In the genomic region with DNA sequence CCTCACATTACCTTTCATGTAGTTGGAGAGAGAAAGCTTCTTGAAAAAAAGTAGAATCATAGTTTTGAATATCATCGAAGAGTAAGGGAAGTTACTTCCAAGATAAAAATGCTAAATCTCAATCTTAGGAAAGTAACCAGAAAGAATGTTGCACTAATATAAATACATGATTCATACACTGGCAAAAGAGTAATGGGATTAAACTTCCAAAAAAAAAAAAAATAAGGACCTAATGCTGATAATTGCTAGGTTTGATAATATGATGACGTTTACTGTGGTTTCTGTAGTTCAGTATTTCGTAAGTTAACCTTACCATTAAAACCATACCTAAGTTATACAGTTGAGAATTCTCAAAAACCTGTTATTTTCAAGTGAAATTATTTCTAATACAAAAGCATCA, we compare ENCODE assay signal across 21 cellular contexts.
A peak's percentile ranks its signal among the peaks of the same experiment; 100 is the strongest.
DNase-seq lines count a peak whose midpoint lies in the region; FAIRE-seq and TF ChIP-seq lines count a peak whose summit lies in the region.
"Had no signal": no experiment of that assay in that cellular context is flagged by ENCODE, and none has a peak within 500 bp of the region (broad histone marks: within the 10 kb centered on the region; RNA-seq: fewer than 3 reads in every experiment).

No MANE protein-coding gene starts in this region.

- H3K27ac ChIP-seq in neural progenitor cell: no peak overlapping the region
- no peak overlapping the region for H3K27ac ChIP-seq in ovary
- H3K27ac ChIP-seq: BLaER1, RWPE1 had no signal

- no peaks in the 10 kb centered on the region for H3K36me3 Mint-ChIP-seq in neural progenitor cell

- H2AFZ ChIP-seq in neural progenitor cell (replicated peaks): no peak overlapping the region

- H3K9ac ChIP-seq in neural progenitor cell: no peak overlapping the region
- H3K9ac ChIP-seq: BLaER1 had no signal

- H4K20me1 ChIP-seq in neural progenitor cell (ENCODE audit: low read depth): no peaks in the 10 kb centered on the region
- H4K20me1 ChIP-seq: BLaER1 had no signal

- H3K36me3 ChIP-seq in neural progenitor cell (no peaks in the 10 kb centered on the region), ovary (no peaks in the 10 kb centered on the region)
- H3K36me3 ChIP-seq: BLaER1 had no signal

- FAIRE-seq in H54 (lab: Jason Lieb, UNC): peak; percentile 52
- FAIRE-seq: GM19239 had no signal

- TF ChIP-seq POLR2A in H54 (IDR thresholded peaks at IDR 0.05; ENCODE audit: low read depth, low read length): no peak
- TF ChIP-seq POLR2A in ovary (IDR thresholded peaks at IDR 0.05): no peak

- DNase-seq in H54 (ENCODE audit: insufficient read length, low spot score) (no peak), M059J (ENCODE audit: low read depth) (peak; percentile 39), fibroblast of mammary gland (ENCODE audit: low read depth) (peak; percentile 19), non-pigmented ciliary epithelial cell (ENCODE audit: low read depth) (peak; percentile 27), neural progenitor cell (ENCODE audit: low spot score) (no peak), ovary (no peak), NCI-H146 treated with DMSO at 0.1 percent for 48 hours (lab: John Stamatoyannopoulos, UW; ENCODE audit: unreplicated experiment) (no peak)
- DNase-seq: CD4-positive, alpha-beta T cell; H7; KBM-7; NCI-H1105; NCI-H1436 treated with DMSO at 0.1 percent for 48 hours; NCI-H1930; NCI-H446 treated with DMSO at 0.1 percent for 48 hours; NCI-H526; NCI-H82; NK-92 treated with Interleukin-12 subunit alpha and Interleukin-12 subunit beta, amount 100 ng/mL, for 24 hours; SHP77 had no signal

- H3K27me3 ChIP-seq in neural progenitor cell (no peaks in the 10 kb centered on the region), ovary (no peaks in the 10 kb centered on the region)
- H3K27me3 ChIP-seq: BLaER1 had no signal

- H3K9me3 ChIP-seq in neural progenitor cell (ENCODE audit: low read depth): no peaks in the 10 kb centered on the region
- H3K9me3 ChIP-seq in ovary: no peaks in the 10 kb centered on the region
- H3K9me3 ChIP-seq: BLaER1 had no signal

- WGBS in ovary, 3 donors: 10 to 15% (median 15%) methylated on average over 3 of the region's 3 CpGs

- no peak overlapping the region for H3K4me3 Mint-ChIP-seq in neural progenitor cell
- H3K4me3 Mint-ChIP-seq: CD4-positive, alpha-beta T cell had no signal

- no peak overlapping the region for H3K4me2 ChIP-seq in neural progenitor cell
- H3K4me2 ChIP-seq: BLaER1 had no signal

- TF ChIP-seq CTCF in fibroblast of mammary gland (conservative IDR thresholded peaks at IDR 0.05; ENCODE audit: control insufficient read depth, insufficient read depth, low read depth, low read length) (no peak), neural progenitor cell (IDR thresholded peaks at IDR 0.05) (no peak), ovary (IDR thresholded peaks at IDR 0.05) (no peak)

- H3K4me3 ChIP-seq in fibroblast of mammary gland (ENCODE audit: control insufficient read depth, low read depth, low read length): no peak overlapping the region
- no peak overlapping the region for H3K4me3 ChIP-seq in neural progenitor cell
- H3K4me3 ChIP-seq in ovary: no peak overlapping the region
- H3K4me3 ChIP-seq: BLaER1 had no signal

- H3K27me3 Mint-ChIP-seq in neural progenitor cell (ENCODE audit: insufficient read depth, low read depth): peaks cover 2% of the 10 kb centered on the region
- H3K27me3 Mint-ChIP-seq: CD4-positive, alpha-beta T cell had no signal

- H3K4me1 ChIP-seq in neural progenitor cell (peaks cover 5% of the 10 kb centered on the region), ovary (ENCODE audit: insufficient read depth) (no peaks in the 10 kb centered on the region)
- H3K4me1 ChIP-seq: BLaER1 had no signal

- no peak for TF ChIP-seq EP300 in ovary (IDR thresholded peaks at IDR 0.05)

- intact Hi-C loops in ovary (cut with DNase I): no loop called here

- H3F3A ChIP-seq in neural progenitor cell (ENCODE audit: low read depth): no peaks in the 10 kb centered on the region

- H3K79me2 ChIP-seq in neural progenitor cell (ENCODE audit: low read depth): no peaks in the 10 kb centered on the region

- no peak overlapping the region for H3K27ac Mint-ChIP-seq in neural progenitor cell
- H3K27ac Mint-ChIP-seq: CD4-positive, alpha-beta T cell had no signal

- no peaks in the 10 kb centered on the region for H3K9me3 Mint-ChIP-seq in neural progenitor cell

- H3K4me1 Mint-ChIP-seq in neural progenitor cell: no peaks in the 10 kb centered on the region

Comparison
In these comparisons a context has a peak if more than half of its experiments do, and no peak if none do; other contexts are left out.
1. DNase-seq: peak in M059J (single experiment), fibroblast of mammary gland (single experiment) and non-pigmented ciliary epithelial cell (single experiment); none in H54 (single experiment), neural progenitor cell (single experiment), ovary (0 of 5) and NCI-H146 treated with DMSO at 0.1 percent for 48 hours (single experiment).